Comparison of ENCODE assay signal across 9 cellular contexts in genomic region chr6:90350689-90351554, GRCh38. TPM values are rescaled to one million over a fixed set of nuclear protein-coding genes. Genes with fewer than 3 reads are reported as not detected.
DNase-seq lines count a peak whose midpoint lies in the region; ATAC-seq and TF ChIP-seq lines count a peak whose summit lies in the region.
"Had no signal": no experiment of that assay in that cellular context is flagged by ENCODE, and none has a peak within 500 bp of the region (broad histone marks: within the 10 kb centered on the region; RNA-seq: fewer than 3 reads in every experiment).

No MANE protein-coding gene starts in this region.

- H3K27ac ChIP-seq in Karpas-422 (ENCODE audit: low read length) (no peak overlapping the region), spleen (peak overlapping the region; percentile 23 to 88 (median 68))
- H3K27ac ChIP-seq: epithelial cell of prostate had no signal

- ATAC-seq in GM19324 (IDR thresholded peaks at IDR 0.05; ENCODE audit: low FRiP score, unreplicated experiment) (no peak), GM19452 (IDR thresholded peaks at IDR 0.05; ENCODE audit: unreplicated experiment) (no peak), GM18867 (IDR thresholded peaks at IDR 0.05; ENCODE audit: unreplicated experiment) (no peak), HG02970 (IDR thresholded peaks at IDR 0.05; ENCODE audit: low FRiP score, unreplicated experiment) (no peak)

- H3K79me2 ChIP-seq in Karpas-422 (ENCODE audit: low read length) = no peaks in the 10 kb centered on the region

- H3K4me1 Mint-ChIP-seq in T-helper 1 cell treated with Interleukin-12 subunit alpha and Interleukin-12 subunit beta and Interleukin-4 antibody, amounts not matched to agents 30 μg/mL and 1 μg/mL, for 36 hours (ENCODE audit: low read depth) = peaks cover 16% of the 10 kb centered on the region
- H3K4me1 Mint-ChIP-seq in activated naive CD8-positive, alpha-beta T cell treated with anti-CD3 and anti-CD28 coated beads for 36 hours = peaks cover 48% of the 10 kb centered on the region

- WGBS in spleen, 5 donors = 33 to 46% (median 34%) methylated on average over 8 of the region's 8 CpGs

- no peak overlapping the region for H3K4me3 ChIP-seq in Karpas-422 (ENCODE audit: low read length)
- H3K4me3 ChIP-seq in spleen = peak overlapping the region in 1 of 8 donors; percentile 25

- H3K36me3 ChIP-seq in Karpas-422 (ENCODE audit: insufficient read depth, low read length) (no peaks in the 10 kb centered on the region), spleen (no peaks in the 10 kb centered on the region)

- no peaks in the 10 kb centered on the region for H3K36me3 Mint-ChIP-seq in T-helper 1 cell treated with Interleukin-12 subunit alpha and Interleukin-12 subunit beta and Interleukin-4 antibody, amounts not matched to agents 30 μg/mL and 1 μg/mL, for 36 hours (ENCODE audit: low read depth)
- peaks cover 18% of the 10 kb centered on the region for H3K36me3 Mint-ChIP-seq in activated naive CD8-positive, alpha-beta T cell treated with anti-CD3 and anti-CD28 coated beads for 36 hours

- H3K4me2 ChIP-seq in Karpas-422 (ENCODE audit: low read depth, low read length, poor library complexity, severe bottlenecking) = no peak overlapping the region

- no peak for TF ChIP-seq CTCF in spleen (IDR thresholded peaks at IDR 0.05 in 8 of 11, conservative IDR thresholded peaks at IDR 0.05 in 3 of 11)

- H3K9me3 ChIP-seq in Karpas-422 (ENCODE audit: low read length) (no peaks in the 10 kb centered on the region), spleen (no peaks in the 10 kb centered on the region)

- no peaks in the 10 kb centered on the region for H4K20me1 ChIP-seq in Karpas-422 (ENCODE audit: insufficient read depth, low read depth, low read length)

- H3K27me3 ChIP-seq in Karpas-422 (ENCODE audit: low read length) (no peaks in the 10 kb centered on the region), spleen (replicated peaks in 1 of 7) (no peaks in the 10 kb centered on the region)

- DNase-seq in Karpas-422 = peak; percentile 56
- DNase-seq in activated naive CD8-positive, alpha-beta T cell treated with anti-CD3 and anti-CD28 coated beads for 36 hours = peak; percentile 24
- no peak for DNase-seq in spleen

- no peak overlapping the region for H3K9ac ChIP-seq in Karpas-422 (ENCODE audit: low read length)

- no peaks in the 10 kb centered on the region for H3K9me2 ChIP-seq in Karpas-422 (replicated peaks; ENCODE audit: insufficient read depth, low read length)

- H3K27me3 Mint-ChIP-seq in T-helper 1 cell treated with Interleukin-12 subunit alpha and Interleukin-12 subunit beta and Interleukin-4 antibody, amounts not matched to agents 30 μg/mL and 1 μg/mL, for 36 hours (ENCODE audit: low read depth) = peaks cover 7% of the 10 kb centered on the region
- no peaks in the 10 kb centered on the region for H3K27me3 Mint-ChIP-seq in activated naive CD8-positive, alpha-beta T cell treated with anti-CD3 and anti-CD28 coated beads for 36 hours

- TF ChIP-seq POLR2A in spleen (IDR thresholded peaks at IDR 0.05) = no peak

- H3K4me3 Mint-ChIP-seq in T-helper 1 cell treated with Interleukin-12 subunit alpha and Interleukin-12 subunit beta and Interleukin-4 antibody, amounts not matched to agents 30 μg/mL and 1 μg/mL, for 36 hours = no peak overlapping the region
- peak overlapping the region; percentile 30 for H3K4me3 Mint-ChIP-seq in activated naive CD8-positive, alpha-beta T cell treated with anti-CD3 and anti-CD28 coated beads for 36 hours

- H3K9me3 Mint-ChIP-seq in T-helper 1 cell treated with Interleukin-12 subunit alpha and Interleukin-12 subunit beta and Interleukin-4 antibody, amounts not matched to agents 30 μg/mL and 1 μg/mL, for 36 hours = no peaks in the 10 kb centered on the region
- H3K9me3 Mint-ChIP-seq in activated naive CD8-positive, alpha-beta T cell treated with anti-CD3 and anti-CD28 coated beads for 36 hours = peaks cover 6% of the 10 kb centered on the region

- intact Hi-C loops in spleen (cut with DNase I; ENCODE audit: low total_unique reads) = no loop called here

- H3K27ac Mint-ChIP-seq in T-helper 1 cell treated with Interleukin-12 subunit alpha and Interleukin-12 subunit beta and Interleukin-4 antibody, amounts not matched to agents 30 μg/mL and 1 μg/mL, for 36 hours = peak overlapping the region; percentile 76
- H3K27ac Mint-ChIP-seq in activated naive CD8-positive, alpha-beta T cell treated with anti-CD3 and anti-CD28 coated beads for 36 hours = peak overlapping the region; percentile 90

- peak overlapping the region; percentile 16; the same call in 1 of the 2 replicates for H2AFZ ChIP-seq in Karpas-422 (ENCODE audit: low read length)

- peaks cover 9% of the 10 kb centered on the region for H3K4me1 ChIP-seq in Karpas-422 (ENCODE audit: low read length)
- H3K4me1 ChIP-seq in spleen = peaks cover 0 to 22% (median 11%) of the 10 kb centered on the region in 6 donors

RNA-seq across cellular contexts. Expression of gene BACH2, which starts 54.3 kb away (rescaled TPM):
- 1.4 and 3.2 TPM in 2 replicates for total RNA-seq in Karpas-422 (2014; rRNA removed; shearing (Covaris generic); ENCODE audit: low replicate concordance)
- 10 to 100 TPM; 73.1 to 78.0 TPM for total RNA-seq in activated naive CD8-positive, alpha-beta T cell treated with anti-CD3 and anti-CD28 coated beads for 36 hours
- total RNA-seq in spleen = 10 to 100 TPM; 18.1 to 53.8 (median 44.1) TPM
- 1 to 10 TPM; 3.0 to 4.9 (median 3.4) TPM for polyA plus RNA-seq in spleen
